Comparison of ENCODE assay signal across 14 cellular contexts in the genomic region with DNA sequence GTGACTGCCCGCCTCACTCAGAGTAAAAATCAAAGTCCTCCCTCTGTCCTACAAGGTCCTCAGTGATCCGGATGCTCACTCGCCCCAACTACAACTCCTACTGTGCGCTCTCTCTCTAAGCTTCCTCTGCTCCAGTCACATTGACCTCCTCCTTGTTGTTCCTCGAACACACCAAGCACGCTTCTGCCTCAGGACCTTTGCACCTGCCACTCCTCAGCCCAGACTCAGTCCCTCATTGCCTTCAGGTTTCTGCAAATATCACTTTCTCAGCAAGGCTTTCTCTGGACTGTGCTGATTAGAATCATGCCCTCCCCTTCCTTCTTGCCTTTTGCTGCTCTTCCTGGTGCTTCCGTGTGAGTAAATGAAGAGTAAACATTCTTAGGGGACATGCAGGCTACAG. TPM values are rescaled to one million over a fixed set of nuclear protein-coding genes. Genes with fewer than 3 reads are reported as not detected.
DNase-seq lines count a peak whose midpoint lies in the region; ATAC-seq, FAIRE-seq and TF ChIP-seq lines count a peak whose summit lies in the region.
"Had no signal": no experiment of that assay in that cellular context is flagged by ENCODE, and none has a peak within 500 bp of the region (broad histone marks: within the 10 kb centered on the region; RNA-seq: fewer than 3 reads in every experiment).

No MANE protein-coding gene starts in this region.

- no peaks in the 10 kb centered on the region for H3K79me2 ChIP-seq in GM12878 (ENCODE audit: control insufficient read depth, insufficient read depth, low read length)

- RAD21 ChIA-PET in GM12878 (lab: Charles Lee; ENCODE audit: unreplicated experiment), result no interaction called here

- H3K36me3 ChIP-seq in GM12878 (ENCODE audit: control insufficient read depth in 2 of 2, insufficient read depth in 2 of 2, low read length in 1 of 2) (no peaks in the 10 kb centered on the region), endodermal cell (ENCODE audit: control insufficient read depth, insufficient read depth, low read length) (peaks cover 42% of the 10 kb centered on the region)

- CTCF ChIA-PET in GM12878 (lab: Yijun Ruan, JAX), result no interaction called here

- H2AFZ ChIP-seq in GM12878 (ENCODE audit: control insufficient read depth, low read depth, low read length), result no peak overlapping the region

- TF ChIP-seq CTCF in GM12878 (IDR thresholded peaks at IDR 0.05 in 2 of 3, conservative IDR thresholded peaks at IDR 0.05 in 1 of 3; ENCODE audit: control insufficient read depth in 2 of 3, extremely low read depth in 1 of 3, insufficient read depth in 1 of 3, low read depth in 3 of 3, low read length in 3 of 3) (no peak), endodermal cell (conservative IDR thresholded peaks at IDR 0.05) (no peak), progenitor cell of endocrine pancreas (IDR thresholded peaks at IDR 0.05; ENCODE audit: unreplicated experiment) (no peak)

- H3K9me3 ChIP-seq in GM12878 (replicated peaks; ENCODE audit: control insufficient read depth, insufficient read depth, low read length), result no peaks in the 10 kb centered on the region
- H3K9me3 ChIP-seq in endodermal cell (ENCODE audit: control insufficient read depth, low read length), result no peaks in the 10 kb centered on the region

- ATAC-seq in Right ventricle myocardium superior (ENCODE audit: poor library complexity) (no peak), left ventricle myocardium superior (no peak), GM12878 (no peak)
- no peak for ATAC-seq in natural killer cell treated with Interleukin-12 subunit alpha and Interleukin-12 subunit beta and Interleukin-15 and Interleukin-18, amount 100 ng/mL, for 72 hours

- SMC1A ChIA-PET in GM12878 (lab: Charles Lee; ENCODE audit: uncharacterized antibody, unreplicated experiment), result no interaction called here

- H4K20me1 ChIP-seq in GM12878 (ENCODE audit: control insufficient read depth, insufficient read depth), result no peaks in the 10 kb centered on the region
- H4K20me1 ChIP-seq: BLaER1 treated with 17β-estradiol and CSF1 and Interleukin-3, amounts not matched to agents 10 nM and 100 nM had no signal

- H3K4me3 Mint-ChIP-seq in endodermal cell, result no peak overlapping the region
- H3K4me3 Mint-ChIP-seq in progenitor cell of endocrine pancreas (ENCODE audit: low read depth), result no peak overlapping the region
- no peak overlapping the region for H3K4me3 Mint-ChIP-seq in natural killer cell treated with Interleukin-12 subunit alpha and Interleukin-12 subunit beta and Interleukin-15 and Interleukin-18, amount 100 ng/mL, for 72 hours
- H3K4me3 Mint-ChIP-seq: CD4-positive, CD25-positive, alpha-beta regulatory T cell had no signal

- in situ Hi-C loops in GM12878 (cut with MboI), result no loop called here

- H3K27me3 ChIP-seq in GM12878 (replicated peaks in 1 of 2; ENCODE audit: control insufficient read depth in 2 of 2, insufficient read depth in 2 of 2, low read length in 1 of 2) (peaks cover 0 to 4% of the 10 kb centered on the region in 2 experiments; a peak in 2 of 4 replicates), endodermal cell (ENCODE audit: control insufficient read depth, insufficient read depth, low read length, poor library complexity, severe bottlenecking) (no peaks in the 10 kb centered on the region)
- H3K27me3 ChIP-seq: BLaER1 treated with 17β-estradiol and CSF1 and Interleukin-3, amounts not matched to agents 10 nM and 100 nM had no signal

- POLR2A ChIA-PET in GM12878 (lab: Charles Lee), result no interaction called here

- no peak for FAIRE-seq in GM12878 (lab: Jason Lieb, UNC)
- FAIRE-seq: H54 had no signal

- H3K27ac ChIP-seq in GM12878 (ENCODE audit: control insufficient read depth, insufficient read depth) (no peak overlapping the region), endodermal cell (ENCODE audit: low read depth, low read length) (no peak overlapping the region)
- H3K27ac ChIP-seq: BLaER1 treated with 17β-estradiol and CSF1 and Interleukin-3, amounts not matched to agents 10 nM and 100 nM had no signal

- TF ChIP-seq EP300 in GM12878 (IDR thresholded peaks at IDR 0.05; ENCODE audit: borderline replicate concordance in 1 of 2, control insufficient read depth in 1 of 2, low read depth in 2 of 2, low read length in 2 of 2), result no peak

- H3K36me3 Mint-ChIP-seq in endodermal cell (ENCODE audit: low read depth) (peaks cover 14% of the 10 kb centered on the region), progenitor cell of endocrine pancreas (ENCODE audit: insufficient read depth) (peaks cover 5% of the 10 kb centered on the region)
- no peaks in the 10 kb centered on the region for H3K36me3 Mint-ChIP-seq in natural killer cell treated with Interleukin-12 subunit alpha and Interleukin-12 subunit beta and Interleukin-15 and Interleukin-18, amount 100 ng/mL, for 72 hours
- H3K36me3 Mint-ChIP-seq: CD4-positive, CD25-positive, alpha-beta regulatory T cell had no signal

- no TSS peak for BruUV-seq in GM12878 (replicated peaks; lab: Mats Ljungman, UMichigan)

- no peaks in the 10 kb centered on the region for H3K9me3 Mint-ChIP-seq in endodermal cell
- no peaks in the 10 kb centered on the region for H3K9me3 Mint-ChIP-seq in progenitor cell of endocrine pancreas (ENCODE audit: low read depth)
- H3K9me3 Mint-ChIP-seq in natural killer cell treated with Interleukin-12 subunit alpha and Interleukin-12 subunit beta and Interleukin-15 and Interleukin-18, amount 100 ng/mL, for 72 hours, result no peaks in the 10 kb centered on the region
- H3K9me3 Mint-ChIP-seq: CD4-positive, CD25-positive, alpha-beta regulatory T cell had no signal

- peak; percentile 3 for DNase-seq in Right ventricle myocardium superior
- DNase-seq in left ventricle myocardium superior, result no peak
- no peak for DNase-seq in GM12878 (ENCODE audit: low read depth, low spot score)
- no peak for DNase-seq in endodermal cell
- no peak for DNase-seq in progenitor cell of endocrine pancreas (ENCODE audit: low spot score, unreplicated experiment)
- no peak for DNase-seq in Kasumi-1 (lab: John Stamatoyannopoulos, UW)
- no peak for DNase-seq in SW 1271 (lab: John Stamatoyannopoulos, UW)
- DNase-seq in natural killer cell treated with Interleukin-12 subunit alpha and Interleukin-12 subunit beta and Interleukin-15 and Interleukin-18, amount 100 ng/mL, for 72 hours (ENCODE audit: low spot score), result no peak
- DNase-seq: ACHN; CD4-positive, CD25-positive, alpha-beta regulatory T cell; DMS53; GF-D8 had no signal

- no peak overlapping the region for H3K4me2 ChIP-seq in GM12878 (ENCODE audit: control insufficient read depth, insufficient read depth)
- H3K4me2 ChIP-seq: BLaER1 treated with 17β-estradiol and CSF1 and Interleukin-3, amounts not matched to agents 10 nM and 100 nM had no signal

- no peak for TF ChIP-seq RAD21 in GM12878 (IDR thresholded peaks at IDR 0.05; ENCODE audit: insufficient read depth, low read depth, low read length)

- intact Hi-C loops in Right ventricle myocardium superior (cut with DNase I) (no loop called here), left ventricle myocardium superior (cut with micrococcal nuclease) (no loop called here), GM12878 (cut with micrococcal nuclease; ENCODE audit: unreplicated experiment) (no loop called here)

- no peaks in the 10 kb centered on the region for H3K4me1 ChIP-seq in GM12878 (ENCODE audit: control insufficient read depth, insufficient read depth, low read length)
- no peaks in the 10 kb centered on the region for H3K4me1 ChIP-seq in endodermal cell (ENCODE audit: control insufficient read depth, insufficient read depth, low read length)

- H3K4me1 Mint-ChIP-seq in endodermal cell (no peaks in the 10 kb centered on the region), progenitor cell of endocrine pancreas (ENCODE audit: low read depth) (peaks cover 8% of the 10 kb centered on the region)
- H3K4me1 Mint-ChIP-seq in natural killer cell treated with Interleukin-12 subunit alpha and Interleukin-12 subunit beta and Interleukin-15 and Interleukin-18, amount 100 ng/mL, for 72 hours (ENCODE audit: low read depth in 2 of 2), result no peaks in the 10 kb centered on the region

- no peaks in the 10 kb centered on the region for H3K27me3 Mint-ChIP-seq in endodermal cell (ENCODE audit: insufficient read depth)
- no peaks in the 10 kb centered on the region for H3K27me3 Mint-ChIP-seq in progenitor cell of endocrine pancreas
- peaks cover 15 to 22% of the 10 kb centered on the region in 2 donors for H3K27me3 Mint-ChIP-seq in natural killer cell treated with Interleukin-12 subunit alpha and Interleukin-12 subunit beta and Interleukin-15 and Interleukin-18, amount 100 ng/mL, for 72 hours

- 49% methylated on average over 7 of the region's 7 CpGs for WGBS in GM12878 (ENCODE audit: insufficient coverage, insufficient replicate concordance, low lambda C conversion rate, missing lambda C conversion rate)
- 88 to 93% methylated on average over 6 to 7 of the region's 7 CpGs for WGBS in endodermal cell (ENCODE audit: insufficient coverage in 1 of 2, insufficient read length in 1 of 2), 2 experiments

- H3K4me3 ChIP-seq in GM12878 (no peak overlapping the region), endodermal cell (ENCODE audit: low read length) (no peak overlapping the region)
- H3K4me3 ChIP-seq: BLaER1 treated with 17β-estradiol and CSF1 and Interleukin-3, amounts not matched to agents 10 nM and 100 nM had no signal

- TF ChIP-seq POLR2A in GM12878 (IDR thresholded peaks at IDR 0.05; ENCODE audit: low read depth, low read length), result no peak

- no peak overlapping the region for H3K9ac ChIP-seq in GM12878 (ENCODE audit: control insufficient read depth, insufficient read depth, low read length)
- H3K9ac ChIP-seq in endodermal cell (ENCODE audit: extremely low read depth, low read length, poor library complexity, severe bottlenecking), result no peak overlapping the region
- H3K9ac ChIP-seq: BLaER1 treated with 17β-estradiol and CSF1 and Interleukin-3, amounts not matched to agents 10 nM and 100 nM had no signal

- H3K27ac Mint-ChIP-seq in endodermal cell (peak overlapping the region; percentile 2), progenitor cell of endocrine pancreas (peak overlapping the region; percentile 43)
- no peak overlapping the region for H3K27ac Mint-ChIP-seq in natural killer cell treated with Interleukin-12 subunit alpha and Interleukin-12 subunit beta and Interleukin-15 and Interleukin-18, amount 100 ng/mL, for 72 hours

RNA-seq across cellular contexts. Expression of a gene that starts 41.6 kb away (rescaled TPM):
- total RNA-seq in Right ventricle myocardium superior (32.0 TPM), left ventricle myocardium superior (35.1 TPM), GM12878 (2014; rRNA removed) (0.38 and 2.0 TPM in 2 replicates), GM12878 (2014; rRNA removed; fragmentation: Illumina TruSeq; extraction: Trizol) (0.83 and 1.1 TPM in 2 replicates), GM12878 (2021) (2.9 and 4.1 TPM in 2 replicates), endodermal cell (100 to 1,000 TPM in 1 of 2 donors, 10 to 100 TPM in 1; 75.7 to 146 TPM), progenitor cell of endocrine pancreas (94.5 and 104 TPM in 2 replicates)
- 33.0 and 35.5 TPM in 2 replicates for total RNA-seq in GM12878 (2013; cell fraction: nucleolus; rRNA removed)
- 3.0 TPM for polyA plus RNA-seq in GM12878 (2011; ENCODE audit: low read depth)
- polyA plus RNA-seq in GM12878 (2011; rRNA removed) (0.97 and 1.3 TPM in 2 replicates), GM12878 (2014; fragmentation: Illumina TruSeq; extraction: Trizol) (1.1 and 1.9 TPM in 2 replicates), GM12878 (2014; fragmentation: Nextera tagmentation; extraction: Ambion mirVana) (1 to 10 TPM in 1 of 2 experiments, under 1 TPM in 1; 0.69 to 1.4 TPM), GM12878 (2014; rRNA removed) (1.3 and 1.7 TPM in 2 replicates), GM12878 (2016; fragmentation: Nextera tagmentation; extraction: Ambion mirVana) (1 to 10 TPM; 2.4 to 2.5 TPM)
- polyA plus RNA-seq in GM12878 (2011; cell fraction: cytosol; rRNA removed), result 1.4 and 1.9 TPM in 2 replicates
- 7.1 and 8.4 TPM in 2 replicates for polyA plus RNA-seq in GM12878 (2011; cell fraction: nucleus; rRNA removed)
- 2.4 and 3.0 TPM in 2 replicates for polyA plus RNA-seq in GM12878 (2012)
- polyA minus RNA-seq in GM12878 (2011; rRNA and poly(A)+ RNA removed), result 1.4 and 2.4 TPM in 2 replicates
- polyA minus RNA-seq in GM12878 (2011; cell fraction: cytosol; rRNA and poly(A)+ RNA removed), result 1.8 TPM in 1 of 2 replicates, not detected in the other
- 1.7 and 2.8 TPM in 2 replicates for polyA minus RNA-seq in GM12878 (2011; cell fraction: nucleus; rRNA and poly(A)+ RNA removed)
- 55.0 TPM for polyA plus RNA-seq in endodermal cell (2013, experiment 1 of 2)
- polyA plus RNA-seq in endodermal cell (2013, experiment 2 of 2), result 66.7 TPM
- 1 to 10 TPM in 1 of 2 donors, not detected in 1; 2.1 TPM for total RNA-seq in natural killer cell treated with Interleukin-12 subunit alpha and Interleukin-12 subunit beta and Interleukin-15 and Interleukin-18, amount 100 ng/mL, for 72 hours
- total RNA-seq: CD4-positive, CD25-positive, alpha-beta regulatory T cell had no signal

Comparison
In these comparisons a context has a peak if more than half of its experiments do, and no peak if none do; other contexts are left out.
1. H3K27ac Mint-ChIP-seq: peak in endodermal cell (single experiment) and progenitor cell of endocrine pancreas (single experiment); none in natural killer cell treated with Interleukin-12 subunit alpha and Interleukin-12 subunit beta and Interleukin-15 and Interleukin-18, amount 100 ng/mL, for 72 hours (0 of 2).